ENCODE assay signal across 8 cellular contexts in genomic region chr19:55339225-55340143, GRCh38. TPM values are rescaled to one million over a fixed set of nuclear protein-coding genes. Genes with fewer than 3 reads are reported as not detected.
DNase-seq lines count a peak whose midpoint lies in the region; ATAC-seq, FAIRE-seq and TF ChIP-seq lines count a peak whose summit lies in the region.

KMT5C (plus strand) TSS chr19:55339876; CDS start chr19:55341937, 2,061 bp downstream.

- peaks cover 12% of the 10 kb centered on the region for H3K4me1 ChIP-seq in HUES64 (ENCODE audit: insufficient read depth, low read length)
- H3K4me1 ChIP-seq in OCI-LY1 (ENCODE audit: insufficient read depth, low read length, severe bottlenecking) = peaks cover 25% of the 10 kb centered on the region
- H3K4me1 ChIP-seq in mesodermal cell (ENCODE audit: control insufficient read depth, insufficient read depth, low read length, poor library complexity, severe bottlenecking) = peaks cover 8% of the 10 kb centered on the region

- H3K9ac ChIP-seq in HUES64 (ENCODE audit: low read depth, low read length) = peak within 1 kb of the TSS; percentile 92
- H3K9ac ChIP-seq in OCI-LY1 (ENCODE audit: low read length) = peak within 1 kb of the TSS; percentile 85

- under 1% methylated on average over 84 of the region's 84 CpGs for WGBS in HUES64
- WGBS in mesodermal cell (ENCODE audit: insufficient coverage in 2 of 2), 2 experiments = 0% methylated on average over 65 to 75 of the region's 84 CpGs

- H4K20me1 ChIP-seq in OCI-LY1 (ENCODE audit: insufficient read depth, low read length) = no peaks in the 10 kb centered on the region

- no peaks in the 10 kb centered on the region for H3K9me2 ChIP-seq in OCI-LY1 (ENCODE audit: low read depth, low read length)

- FAIRE-seq in endometrium (lab: Jason Lieb, UNC) = peak; percentile 100

- peak within 1 kb of the TSS; percentile 72 for H2AFZ ChIP-seq in OCI-LY1 (ENCODE audit: low read length)

- peak; percentile 79 for ATAC-seq in GM21447 (IDR thresholded peaks at IDR 0.05; ENCODE audit: unreplicated experiment)

- peak within 1 kb of the TSS; percentile 72 for H3K4me3 ChIP-seq in HUES64 (ENCODE audit: low read length)
- peak within 1 kb of the TSS; percentile 73 for H3K4me3 ChIP-seq in OCI-LY1 (ENCODE audit: low read depth, low read length, poor library complexity, severe bottlenecking)
- peak within 1 kb of the TSS; percentile 77 for H3K4me3 ChIP-seq in mesodermal cell (ENCODE audit: extremely low read depth, insufficient read depth, low read length, poor library complexity, severe bottlenecking)

- no peaks in the 10 kb centered on the region for H3K79me2 ChIP-seq in OCI-LY1 (ENCODE audit: insufficient read depth, low read length)

- no peaks in the 10 kb centered on the region for H3F3A ChIP-seq in OCI-LY1 (ENCODE audit: insufficient read depth, low read length)

- DNase-seq in D341Med (ENCODE audit: low spot score) = peak; percentile 98
- peak; percentile 100 for DNase-seq in activated CD8-positive, alpha-beta memory T cell treated with anti-CD3 and anti-CD28 coated beads, Interleukin-2, amount 50 U/mL, for 4 hours
- peak; percentile 100 for DNase-seq in stimulated activated CD8-positive, alpha-beta memory T cell treated with anti-CD3 and anti-CD28 coated beads, Interleukin-15, amount 100 ng/mL, for 4 hours (ENCODE audit: low read depth in 2 of 2)

- no peak for TF ChIP-seq CTCF in OCI-LY1 (IDR thresholded peaks at IDR 0.05; ENCODE audit: low read length)

- peak within 1 kb of the TSS; percentile 89 for H3K4me2 ChIP-seq in OCI-LY1 (ENCODE audit: low read length)

- H3K9me3 ChIP-seq in HUES64 (ENCODE audit: insufficient read depth, low read depth, low read length) (no peaks in the 10 kb centered on the region), OCI-LY1 (ENCODE audit: low read length) (no peaks in the 10 kb centered on the region), mesodermal cell (ENCODE audit: control insufficient read depth, low read length) (no peaks in the 10 kb centered on the region)

- H3K27me3 ChIP-seq in HUES64 (ENCODE audit: insufficient read depth, low read length) (no peaks in the 10 kb centered on the region), OCI-LY1 (ENCODE audit: insufficient read depth, low read length) (no peaks in the 10 kb centered on the region)

- H3K36me3 ChIP-seq in HUES64 (ENCODE audit: insufficient read depth, low read length) (peaks cover 21% of the 10 kb centered on the region), OCI-LY1 (ENCODE audit: insufficient read depth, low read length) (peaks cover 14% of the 10 kb centered on the region), mesodermal cell (ENCODE audit: control insufficient read depth, insufficient read depth, low read length) (peaks cover 27% of the 10 kb centered on the region)

- H3K27ac ChIP-seq in HUES64 (ENCODE audit: low read depth, low read length) (peak within 1 kb of the TSS; percentile 98), OCI-LY1 (ENCODE audit: low read depth, low read length, poor library complexity, severe bottlenecking) (peak within 1 kb of the TSS; percentile 62), mesodermal cell (ENCODE audit: low read depth, low read length, severe bottlenecking) (peak within 1 kb of the TSS; percentile 100)

RNA-seq across cellular contexts. Expression of gene KMT5C, which starts in this region (rescaled TPM):
- polyA plus RNA-seq in HUES64 (2013, experiment 1 of 2) = 13.4 TPM
- 15.2 TPM for polyA plus RNA-seq in HUES64 (2013, experiment 2 of 2)
- polyA plus RNA-seq in mesodermal cell (2013, experiment 1 of 2) = 28.9 TPM
- polyA plus RNA-seq in mesodermal cell (2013, experiment 2 of 2) = 23.8 TPM

Comparison
In these comparisons a context has a peak if more than half of its experiments do, and no peak if none do; other contexts are left out.
1. Peak in every context shown above with its lines: DNase-seq, ATAC-seq, H3K4me3 ChIP-seq and H3K27ac ChIP-seq.